38 cellular contexts compared by ENCODE assay signal in the genomic region with DNA sequence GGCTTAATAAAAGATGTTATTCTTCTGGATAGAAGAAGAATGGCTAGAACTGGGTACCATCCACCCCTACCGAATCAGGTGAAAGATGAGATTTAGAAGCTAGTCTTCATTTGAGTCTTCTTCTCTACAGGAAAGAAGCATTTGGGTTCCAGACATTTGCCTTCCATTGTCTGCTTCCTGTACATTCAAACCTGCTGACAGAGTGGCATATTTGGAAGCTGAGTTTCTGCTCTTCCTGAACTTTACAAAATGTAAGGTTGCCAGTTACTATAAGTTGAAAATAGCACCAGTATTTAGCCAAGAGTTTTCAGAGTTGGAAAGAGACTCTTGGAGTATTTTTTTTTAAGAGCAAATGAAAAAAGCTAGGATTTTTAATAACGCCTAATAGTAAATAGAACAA.
"Had no signal": no experiment of that assay in that cellular context is flagged by ENCODE, and none has a peak within 500 bp of the region (broad histone marks: within the 10 kb centered on the region; RNA-seq: fewer than 3 reads in every experiment).

No MANE protein-coding gene starts in this region.

- H3K36me3 ChIP-seq: ascending aorta, breast epithelium, Peyer's patch, SJSA1 had no signal

- H3K27me3 Mint-ChIP-seq: activated B cell treated with CpG ODN at 0.5 μM for 24 hours; activated CD4-positive, alpha-beta memory T cell treated with anti-CD3 and anti-CD28 coated beads, Interleukin-2, amount 10 ng/mL, durations not matched to agents 7 days and 5 days; activated CD8-positive, alpha-beta memory T cell treated with anti-CD3 and anti-CD28 coated beads, Interleukin-2, amount 10 ng/mL, durations not matched to agents 7 days and 5 days; activated naive CD8-positive, alpha-beta T cell treated with anti-CD3 and anti-CD28 coated beads, Interleukin-2, amount 10 ng/mL, durations not matched to agents 7 days and 5 days had no signal

- H3K27ac ChIP-seq: ascending aorta, body of pancreas, breast epithelium, Peyer's patch, SJSA1, VCaP had no signal

- H3K9me3 ChIP-seq: ascending aorta, body of pancreas, breast epithelium, Peyer's patch, SJSA1 had no signal

- ATAC-seq: activated CD8-positive, alpha-beta memory T cell treated with anti-CD3 and anti-CD28 coated beads, Interleukin-2, amount 10 ng/mL, durations not matched to agents 7 days and 5 days; body of pancreas; PC-3 had no signal

- H3K27me3 ChIP-seq: ascending aorta, body of pancreas, breast epithelium, Peyer's patch, SJSA1 had no signal

- H3K4me3 Mint-ChIP-seq: activated B cell treated with CpG ODN at 0.5 μM for 24 hours; activated CD4-positive, alpha-beta memory T cell treated with anti-CD3 and anti-CD28 coated beads, Interleukin-2, amount 10 ng/mL, durations not matched to agents 7 days and 5 days; activated CD8-positive, alpha-beta memory T cell treated with anti-CD3 and anti-CD28 coated beads, Interleukin-2, amount 10 ng/mL, durations not matched to agents 7 days and 5 days; activated naive CD8-positive, alpha-beta T cell treated with anti-CD3 and anti-CD28 coated beads, Interleukin-2, amount 10 ng/mL, durations not matched to agents 7 days and 5 days had no signal

- H3K27ac Mint-ChIP-seq: activated B cell treated with CpG ODN at 0.5 μM for 24 hours; activated CD4-positive, alpha-beta memory T cell treated with anti-CD3 and anti-CD28 coated beads, Interleukin-2, amount 10 ng/mL, durations not matched to agents 7 days and 5 days; activated CD8-positive, alpha-beta memory T cell treated with anti-CD3 and anti-CD28 coated beads, Interleukin-2, amount 10 ng/mL, durations not matched to agents 7 days and 5 days; activated naive CD8-positive, alpha-beta T cell treated with anti-CD3 and anti-CD28 coated beads, Interleukin-2, amount 10 ng/mL, durations not matched to agents 7 days and 5 days had no signal

- H3K9me3 Mint-ChIP-seq: activated B cell treated with CpG ODN at 0.5 μM for 24 hours; activated CD4-positive, alpha-beta memory T cell treated with anti-CD3 and anti-CD28 coated beads, Interleukin-2, amount 10 ng/mL, durations not matched to agents 7 days and 5 days; activated naive CD8-positive, alpha-beta T cell treated with anti-CD3 and anti-CD28 coated beads, Interleukin-2, amount 10 ng/mL, durations not matched to agents 7 days and 5 days had no signal

- DNase-seq: activated B cell treated with CpG ODN at 0.5 μM for 24 hours; activated CD4-positive, alpha-beta memory T cell treated with anti-CD3 and anti-CD28 coated beads, Interleukin-2, amount 10 ng/mL, durations not matched to agents 7 days and 5 days; activated CD4-positive, alpha-beta T cell treated with anti-CD3 and anti-CD28 coated beads for 4 hours; activated CD4-positive, alpha-beta T cell treated with anti-CD3 and anti-CD28 coated beads, Interleukin-2, amount 50 U/mL, for 1 hour; activated CD4-positive, CD25-positive, alpha-beta regulatory T cell treated with anti-CD3 and anti-CD28 coated beads, Interleukin-2, amount 50 U/mL, for 72 hours; activated CD8-positive, alpha-beta memory T cell treated with anti-CD3 and anti-CD28 coated beads for 24 hours; activated CD8-positive, alpha-beta memory T cell treated with anti-CD3 and anti-CD28 coated beads, Interleukin-2, amount 10 ng/mL, durations not matched to agents 7 days and 5 days; activated CD8-positive, alpha-beta memory T cell treated with anti-CD3 and anti-CD28 coated beads, Interleukin-2, amount 50 U/mL, for 48 hours; activated effector memory CD4-positive, alpha-beta T cell treated with Interleukin-2 at 50 U/mL for 16 hours; activated naive CD4-positive, alpha-beta T cell treated with anti-CD3 and anti-CD28 coated beads, Interleukin-2, amount 50 U/mL, for 16 hours; activated naive CD8-positive, alpha-beta T cell treated with anti-CD3 and anti-CD28 coated beads, Interleukin-2, amount 10 ng/mL, durations not matched to agents 7 days and 5 days; activated T-cell treated with anti-CD3 and anti-CD28 coated beads, Interleukin-2, amount 50 U/mL, for 48 hours; amygdala; body of pancreas; caudate nucleus; NCI-H1092 treated with DMSO at 0.1 percent for 48 hours; NCI-H1417; NCI-H146; NCI-H187; NCI-H2029 treated with DMSO at 0.1 percent for 48 hours; NCI-H2107; NCI-H2171; NCI-H510A; NCI-H526; NCI-H748 treated with DMSO at 0.1 percent for 48 hours; NK-92 treated with Interleukin-12 subunit alpha and Interleukin-12 subunit beta, amount 100 ng/mL, for 24 hours; PC-3; Peyer's patch; RPMI8226; SHP77 treated with DMSO at 0.1 percent for 48 hours; SW 1271; T-helper 1 cell; T-helper 2 cell; T-helper 9 cell had no signal

- H3K4me1 Mint-ChIP-seq: activated B cell treated with CpG ODN at 0.5 μM for 24 hours; activated CD4-positive, alpha-beta memory T cell treated with anti-CD3 and anti-CD28 coated beads, Interleukin-2, amount 10 ng/mL, durations not matched to agents 7 days and 5 days; activated CD8-positive, alpha-beta memory T cell treated with anti-CD3 and anti-CD28 coated beads, Interleukin-2, amount 10 ng/mL, durations not matched to agents 7 days and 5 days; activated naive CD8-positive, alpha-beta T cell treated with anti-CD3 and anti-CD28 coated beads, Interleukin-2, amount 10 ng/mL, durations not matched to agents 7 days and 5 days had no signal

- H3K36me3 Mint-ChIP-seq: activated CD8-positive, alpha-beta memory T cell treated with anti-CD3 and anti-CD28 coated beads, Interleukin-2, amount 10 ng/mL, durations not matched to agents 7 days and 5 days; activated naive CD8-positive, alpha-beta T cell treated with anti-CD3 and anti-CD28 coated beads, Interleukin-2, amount 10 ng/mL, durations not matched to agents 7 days and 5 days had no signal

- H3K4me3 ChIP-seq: ascending aorta, body of pancreas, breast epithelium, Peyer's patch, SJSA1 had no signal

- H3K4me1 ChIP-seq: ascending aorta, body of pancreas, breast epithelium, Peyer's patch, SJSA1 had no signal
